Comparison of ENCODE assay signal across 28 cellular contexts in the genomic region with DNA sequence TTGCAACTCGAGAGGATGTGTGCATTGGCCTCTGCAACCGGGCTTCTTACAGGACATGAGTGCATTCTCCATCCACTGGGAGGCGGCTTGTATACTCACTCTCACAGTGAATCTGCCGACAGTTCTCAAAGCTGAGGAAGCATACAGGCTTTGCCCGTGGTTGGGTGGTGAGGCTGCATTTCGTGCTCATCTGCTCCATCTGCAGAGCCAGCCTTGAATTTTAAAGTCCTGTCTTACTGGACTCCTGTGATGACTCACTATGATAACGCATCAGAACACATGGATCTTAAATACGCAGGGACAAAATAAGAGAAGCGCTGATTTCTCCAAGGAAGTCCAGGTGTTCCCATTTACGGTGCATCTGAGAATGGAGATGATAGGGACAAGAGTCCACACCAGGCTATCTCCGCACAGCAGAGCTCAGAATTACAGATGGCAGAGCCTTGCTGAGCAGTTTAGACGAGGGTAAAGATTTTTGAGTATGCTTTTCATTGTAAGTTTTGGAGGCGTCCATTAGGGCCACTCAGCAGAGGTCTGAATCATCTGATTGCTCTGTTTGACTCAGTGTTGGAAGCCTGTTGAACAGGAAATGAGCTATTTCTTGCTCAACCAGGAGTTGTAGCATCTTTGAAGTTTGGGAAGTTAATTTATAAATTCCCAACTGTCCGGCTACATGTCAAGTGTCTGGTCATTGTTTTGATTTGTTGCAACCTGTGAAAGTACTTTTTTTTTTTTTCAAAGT.
DNase-seq lines count a peak whose midpoint lies in the region; ATAC-seq, FAIRE-seq and TF ChIP-seq lines count a peak whose summit lies in the region.
"Had no signal": no experiment of that assay in that cellular context is flagged by ENCODE, and none has a peak within 500 bp of the region (broad histone marks: within the 10 kb centered on the region; RNA-seq: fewer than 3 reads in every experiment).

No MANE protein-coding gene starts in this region.

- H3K9ac ChIP-seq in PC-3 (ENCODE audit: low read length): no peak overlapping the region; the same call in 1 of the 2 replicates
- H3K9ac ChIP-seq in K562 (ENCODE audit: insufficient read depth in 1 of 2, low read depth in 2 of 2, low read length in 2 of 2): no peak overlapping the region
- no peak overlapping the region for H3K9ac ChIP-seq in Karpas-422 (ENCODE audit: low read length)
- H3K9ac ChIP-seq: neural progenitor cell, parathyroid adenoma had no signal

- FAIRE-seq in K562 (lab: Jason Lieb, UNC): peak; percentile 65
- FAIRE-seq: A204.1, D721Med, kidney had no signal

- TF ChIP-seq EP300 in K562 (IDR thresholded peaks at IDR 0.05; ENCODE audit: low read length): no peak

- no peaks in the 10 kb centered on the region for H3K9me1 ChIP-seq in K562 (ENCODE audit: control insufficient read depth, insufficient read depth, low read length)

- no peaks in the 10 kb centered on the region for H3K27me3 ChIP-seq in PC-3 (ENCODE audit: low read length)
- H3K27me3 ChIP-seq in K562 (ENCODE audit: control insufficient read depth in 2 of 2, insufficient read depth in 2 of 2, low read length in 2 of 2): peaks cover 9 to 39% of the 10 kb centered on the region in 2 experiments
- H3K27me3 ChIP-seq in Karpas-422 (ENCODE audit: low read length): no peaks in the 10 kb centered on the region
- H3K27me3 ChIP-seq in uterus: no peaks in the 10 kb centered on the region
- H3K27me3 ChIP-seq: ascending aorta, neural progenitor cell, SJCRH30 had no signal

- H3K27ac ChIP-seq in PC-3 (ENCODE audit: low read length) (peak overlapping the region; percentile 89), K562 (ENCODE audit: extremely low read depth, low read depth, low read length) (no peak overlapping the region), OCI-LY7 (ENCODE audit: low read depth, low read length, poor library complexity, severe bottlenecking) (no peak overlapping the region), Karpas-422 (ENCODE audit: low read length) (no peak overlapping the region), uterus (no peak overlapping the region)
- H3K27ac ChIP-seq: ascending aorta, neural progenitor cell, parathyroid adenoma, SJCRH30 had no signal

- H3K4me3 ChIP-seq in PC-3 (ENCODE audit: low read length) (peak overlapping the region; percentile 45; the same call in 1 of the 2 replicates), K562 (no peak overlapping the region), OCI-LY7 (ENCODE audit: low read depth, low read length, poor library complexity, severe bottlenecking) (no peak overlapping the region), Karpas-422 (ENCODE audit: low read length) (no peak overlapping the region), uterus (no peak overlapping the region)
- H3K4me3 ChIP-seq: ascending aorta, neural progenitor cell, SJCRH30 had no signal

- no peaks in the 10 kb centered on the region for H3F3A ChIP-seq in PC-3 (ENCODE audit: low read length, unreplicated experiment)

- H2AFZ ChIP-seq in PC-3 (ENCODE audit: low read length): peak overlapping the region; percentile 53
- H2AFZ ChIP-seq in K562 (ENCODE audit: low read depth, low read length): no peak overlapping the region
- H2AFZ ChIP-seq in OCI-LY7 (ENCODE audit: low read length): no peak overlapping the region
- H2AFZ ChIP-seq in Karpas-422 (ENCODE audit: low read length): no peak overlapping the region
- H2AFZ ChIP-seq: neural progenitor cell, parathyroid adenoma had no signal

- 0 out of 4 replicates have a peak, but pooled peaks of 1 of the 2 experiments have one; percentile 37 for TF ChIP-seq RAD21 in K562 (CRISPR knock-in tag; conservative IDR thresholded peaks at IDR 0.05 in 1 of 2, IDR thresholded peaks at IDR 0.05 in 1 of 2)

- H3K9me3 ChIP-seq in PC-3 (ENCODE audit: low read length): no peaks in the 10 kb centered on the region
- no peaks in the 10 kb centered on the region for H3K9me3 ChIP-seq in K562 (replicated peaks; ENCODE audit: control insufficient read depth, insufficient read depth, low read depth, low read length)
- no peaks in the 10 kb centered on the region for H3K9me3 ChIP-seq in OCI-LY7 (ENCODE audit: low read length)
- peaks cover 7% of the 10 kb centered on the region for H3K9me3 ChIP-seq in Karpas-422 (ENCODE audit: low read length)
- no peaks in the 10 kb centered on the region for H3K9me3 ChIP-seq in uterus
- H3K9me3 ChIP-seq: ascending aorta, SJCRH30 had no signal

- no peak; the same call in 1 of the 2 replicates for ATAC-seq in PC-3
- ATAC-seq in K562: peak; percentile 66; the same call in 2 of the 3 replicates
- ATAC-seq in GM21619 (IDR thresholded peaks at IDR 0.05; ENCODE audit: unreplicated experiment): no peak
- ATAC-seq: Panc1; stimulated activated naive CD8-positive, alpha-beta T cell treated with anti-CD3 and anti-CD28 coated beads, Interleukin-15, Interleukin-2, amounts not matched to agents 100 U/mL and 50 U/mL, for 24 hours had no signal

- DNase-seq in AG08395 (ENCODE audit: low spot score): peak; percentile 65
- DNase-seq in PC-3: peak; percentile 59
- DNase-seq in K562 (ENCODE audit: extremely low read depth in 1 of 4, low spot score in 3 of 4): peak in 1 of 4 experiments; percentile 23
- DNase-seq in iris pigment epithelial cell (ENCODE audit: low read depth): peak; percentile 1
- no peak for DNase-seq in OCI-LY7 (ENCODE audit: low spot score)
- DNase-seq in Karpas-422: no peak
- no peak for DNase-seq in uterus
- DNase-seq: activated CD4-positive, alpha-beta T cell treated with anti-CD3 and anti-CD28 coated beads, Interleukin-2, amount 10 ng/mL, durations not matched to agents 24 days and 14 days; activated gamma-delta T cell; activated naive CD8-positive, alpha-beta T cell treated with anti-CD3 and anti-CD28 coated beads, Interleukin-2, amount 10 ng/mL, durations not matched to agents 7 days and 5 days; activated T-cell treated with anti-CD3 and anti-CD28 coated beads, Interleukin-2, amount 50 U/mL, for 1 hour; CD4-positive, alpha-beta T cell; endodermal cell; glutamatergic neuron; HCEC 1CT; kidney; NCI-H146; NCI-H2107; SJCRH30; stimulated activated CD4-positive, alpha-beta T cell treated with anti-CD3 and anti-CD28 coated beads, Interleukin-1b, Interleukin-23, amount 100 ng/mL, for 48 hours; stimulated activated naive CD8-positive, alpha-beta T cell treated with anti-CD3 and anti-CD28 coated beads, Interleukin-15, Interleukin-2, amounts not matched to agents 100 U/mL and 50 U/mL, for 24 hours had no signal

- in situ Hi-C loops in K562 (cut with MboI): loop anchor here (10.0 kb wide), 1 partner anchor 297 kb away; no protein-coding TSS in a partner anchor

- CTCF ChIA-PET in PC-3 (lab: Charles Lee) (no interaction called here), K562 (lab: Yijun Ruan, JAX; ENCODE audit: low intra/inter-chr PET ratio) (interaction anchor here (1.2 kb wide), 1 partner anchor 301 kb away, joined by 4 read pairs; no protein-coding TSS in a partner anchor), OCI-LY7 (lab: Charles Lee; ENCODE audit: unreplicated experiment) (no interaction called here)

- no peaks in the 10 kb centered on the region for H4K20me1 ChIP-seq in PC-3 (ENCODE audit: low read length)
- H4K20me1 ChIP-seq in K562 (replicated peaks; ENCODE audit: control insufficient read depth, insufficient read depth, low read length): 0 out of 2 replicates have a peak, but pooled peaks cover 2% of the 10 kb centered on the region
- H4K20me1 ChIP-seq in OCI-LY7 (ENCODE audit: insufficient read depth, low read length): no peaks in the 10 kb centered on the region
- no peaks in the 10 kb centered on the region for H4K20me1 ChIP-seq in Karpas-422 (ENCODE audit: insufficient read depth, low read depth, low read length)

- H3K79me2 ChIP-seq in PC-3 (ENCODE audit: low read length) (no peaks in the 10 kb centered on the region), K562 (ENCODE audit: control insufficient read depth, insufficient read depth, low read length) (no peaks in the 10 kb centered on the region), OCI-LY7 (ENCODE audit: insufficient read depth, low read depth, low read length) (no peaks in the 10 kb centered on the region), Karpas-422 (ENCODE audit: low read length) (no peaks in the 10 kb centered on the region)
- H3K79me2 ChIP-seq: parathyroid adenoma had no signal

- no peaks in the 10 kb centered on the region for H3K36me3 ChIP-seq in PC-3 (ENCODE audit: low read depth, low read length)
- H3K36me3 ChIP-seq in K562 (ENCODE audit: control insufficient read depth, insufficient read depth, low read length): no peaks in the 10 kb centered on the region
- no peaks in the 10 kb centered on the region for H3K36me3 ChIP-seq in OCI-LY7 (ENCODE audit: insufficient read depth, low read length)
- H3K36me3 ChIP-seq in Karpas-422 (ENCODE audit: insufficient read depth, low read length): no peaks in the 10 kb centered on the region; the same call in 1 of the 2 replicates
- no peaks in the 10 kb centered on the region for H3K36me3 ChIP-seq in uterus
- H3K36me3 ChIP-seq: ascending aorta, neural progenitor cell, SJCRH30 had no signal

- intact Hi-C loops in PC-3 (cut with micrococcal nuclease): no loop called here
- intact Hi-C loops in K562 (cut with micrococcal nuclease): loop anchor here (5.0 kb wide), 1 partner anchor 194 kb away; no protein-coding TSS in a partner anchor
- intact Hi-C loops in OCI-LY7 (cut with micrococcal nuclease; ENCODE audit: unreplicated experiment): no loop called here
- intact Hi-C loops in uterus (cut with DNase I; ENCODE audit: low total_unique reads): no loop called here

- TF ChIP-seq POLR2A in K562 (conservative IDR thresholded peaks at IDR 0.05) (no peak), uterus (IDR thresholded peaks at IDR 0.05) (no peak)

- BruUV-seq in PC-3 (replicated peaks; lab: Mats Ljungman, UMichigan): no TSS peak
- no TSS peak for BruUV-seq in K562 (replicated peaks; lab: Mats Ljungman, UMichigan)
- BruUV-seq in OCI-LY7 (replicated peaks; lab: Mats Ljungman, UMichigan): no TSS peak

- H3K4me1 ChIP-seq in PC-3 (ENCODE audit: insufficient read depth, low read length): no peaks in the 10 kb centered on the region; the same call in 1 of the 2 replicates
- no peaks in the 10 kb centered on the region for H3K4me1 ChIP-seq in K562 (replicated peaks in 1 of 2; ENCODE audit: control insufficient read depth in 2 of 2, insufficient read depth in 2 of 2, low read length in 2 of 2)
- H3K4me1 ChIP-seq in OCI-LY7 (ENCODE audit: insufficient read depth, low read length, poor library complexity, severe bottlenecking): no peaks in the 10 kb centered on the region
- H3K4me1 ChIP-seq in Karpas-422 (ENCODE audit: low read length): no peaks in the 10 kb centered on the region
- H3K4me1 ChIP-seq in uterus: no peaks in the 10 kb centered on the region
- H3K4me1 ChIP-seq: ascending aorta, neural progenitor cell, parathyroid adenoma, SJCRH30 had no signal

- 5% methylated on average over 14 of the region's 14 CpGs for WGBS in K562 (ENCODE audit: insufficient coverage, low coverage, missing lambda C conversion rate)

- H3K9me2 ChIP-seq in PC-3 (replicated peaks; ENCODE audit: low read length): no peaks in the 10 kb centered on the region
- no peaks in the 10 kb centered on the region for H3K9me2 ChIP-seq in OCI-LY7 (ENCODE audit: insufficient read depth, low read length)
- no peaks in the 10 kb centered on the region for H3K9me2 ChIP-seq in Karpas-422 (replicated peaks; ENCODE audit: insufficient read depth, low read length)

- POLR2A ChIA-PET in PC-3 (lab: Charles Lee; ENCODE audit: unreplicated experiment) (no interaction called here), K562 (lab: Yijun Ruan, JAX) (interaction anchor here (0.6 kb wide), 1 partner anchor 286 kb away, joined by 3 read pairs; no protein-coding TSS in a partner anchor), OCI-LY7 (lab: Charles Lee) (no interaction called here)

- peak overlapping the region; percentile 75 for H3K4me2 ChIP-seq in PC-3 (ENCODE audit: low read length)
- H3K4me2 ChIP-seq in K562 (ENCODE audit: insufficient read depth, low read length): no peak overlapping the region
- H3K4me2 ChIP-seq in OCI-LY7 (ENCODE audit: low read length): no peak overlapping the region
- H3K4me2 ChIP-seq in Karpas-422 (ENCODE audit: low read depth, low read length, poor library complexity, severe bottlenecking): no peak overlapping the region
- H3K4me2 ChIP-seq: neural progenitor cell had no signal

- TF ChIP-seq CTCF in PC-3 (conservative IDR thresholded peaks at IDR 0.05; ENCODE audit: low read depth, low read length) (no peak), K562 (IDR thresholded peaks at IDR 0.05 in 2 of 3, conservative IDR thresholded peaks at IDR 0.05 in 1 of 3; ENCODE audit: insufficient read depth in 2 of 3, low read depth in 1 of 3, low read length in 3 of 3) (no peak; a peak in 1 of 6 replicates), OCI-LY7 (conservative IDR thresholded peaks at IDR 0.05; ENCODE audit: low read length) (no peak), uterus (IDR thresholded peaks at IDR 0.05) (no peak)

Comparison
In these comparisons a context has a peak if more than half of its experiments do, and no peak if none do; other contexts are left out.
1. DNase-seq: peak in AG08395 (single experiment), PC-3 (single experiment) and iris pigment epithelial cell (single experiment); none in OCI-LY7 (single experiment), Karpas-422 (single experiment) and uterus (0 of 2).